In the genomic region with DNA sequence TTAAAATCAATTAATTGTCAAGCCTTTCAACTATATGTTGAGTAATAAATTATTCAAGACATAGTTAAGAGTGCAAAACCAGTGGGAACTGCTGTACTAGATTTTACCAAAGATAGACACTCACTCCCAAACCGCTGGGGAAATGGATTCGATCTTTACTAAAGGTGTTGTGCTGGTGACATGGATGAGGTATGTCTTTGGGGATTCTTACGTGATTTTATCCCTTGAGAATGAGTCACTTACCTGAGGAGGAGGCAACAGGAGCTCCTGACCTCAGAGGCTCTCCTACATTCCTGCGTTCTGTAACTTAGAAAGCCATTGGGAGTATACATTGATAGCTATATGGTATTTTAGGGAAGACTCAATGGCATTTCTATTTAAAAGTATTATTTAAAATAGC, we compare ENCODE assay signal across 18 cellular contexts.
DNase-seq lines count a peak whose midpoint lies in the region; ATAC-seq and TF ChIP-seq lines count a peak whose summit lies in the region.
"Had no signal": no experiment of that assay in that cellular context is flagged by ENCODE, and none has a peak within 500 bp of the region (broad histone marks: within the 10 kb centered on the region; RNA-seq: fewer than 3 reads in every experiment).

No MANE protein-coding gene starts in this region.

- no peak overlapping the region for H3K27ac ChIP-seq in IMR-90 (ENCODE audit: insufficient read depth, low read length)
- peak overlapping the region; percentile 86 to 91 for H3K27ac ChIP-seq in ascending aorta
- H3K27ac ChIP-seq in thoracic aorta, result peak overlapping the region; percentile 83 to 89

- peak overlapping the region; percentile 87 for H3K18ac ChIP-seq in IMR-90 (ENCODE audit: low read depth, low read length)

- TF ChIP-seq CTCF in IMR-90 (conservative IDR thresholded peaks at IDR 0.05; ENCODE audit: low read depth, low read length) (no peak), ascending aorta (IDR thresholded peaks at IDR 0.05) (no peak), thoracic aorta (IDR thresholded peaks at IDR 0.05) (no peak)

- H3K56ac ChIP-seq in IMR-90 (ENCODE audit: extremely low read depth, insufficient read depth, low read length), result no peak overlapping the region

- peaks cover 15% of the 10 kb centered on the region for H3K9me1 ChIP-seq in IMR-90 (ENCODE audit: insufficient read depth, low read length)

- H3K4me3 ChIP-seq in IMR-90 (ENCODE audit: insufficient read depth, low read depth, low read length), result no peak overlapping the region
- no peak overlapping the region for H3K4me3 ChIP-seq in ascending aorta
- no peak overlapping the region for H3K4me3 ChIP-seq in thoracic aorta

- peak overlapping the region; percentile 89 for H4K91ac ChIP-seq in IMR-90 (ENCODE audit: insufficient read depth, low read depth, low read length)

- no peak overlapping the region for H3K4me2 ChIP-seq in IMR-90 (ENCODE audit: low read depth, low read length)

- ATAC-seq in IMR-90 (ENCODE audit: low read depth) (no peak), thoracic aorta (ENCODE audit: insufficient number of reproducible peaks, low FRiP score, low read depth) (no peak), GM19455 (IDR thresholded peaks at IDR 0.05; ENCODE audit: unreplicated experiment) (no peak)

- no peak overlapping the region for H3K9ac ChIP-seq in IMR-90 (ENCODE audit: low read depth, low read length)

- in situ Hi-C loops in IMR-90 (cut with MboI; ENCODE audit: low sequenced_read_pairs), result no loop called here

- CTCF ChIA-PET in IMR-90 (lab: Yijun Ruan, JAX), result interaction anchor here (0.6 kb wide), 1 partner anchor 86 kb away, joined by 6 read pairs; no protein-coding TSS in a partner anchor

- H2BK20ac ChIP-seq in IMR-90 (ENCODE audit: low read depth, low read length), result peak overlapping the region; percentile 96

- peak overlapping the region; percentile 77; the same call in 1 of the 2 replicates for H4K5ac ChIP-seq in IMR-90 (ENCODE audit: low read depth, low read length)

- no peak overlapping the region; the same call in 1 of the 2 replicates for H3K23ac ChIP-seq in IMR-90 (ENCODE audit: low read depth, low read length)

- no peaks in the 10 kb centered on the region for H4K20me1 ChIP-seq in IMR-90 (ENCODE audit: insufficient read depth, low read length)

- TF ChIP-seq POLR2A in IMR-90 (IDR thresholded peaks at IDR 0.05; ENCODE audit: low read depth, low read length), result no peak

- H3K27me3 ChIP-seq in IMR-90 (ENCODE audit: control insufficient read depth, insufficient read depth, low read length) (no peaks in the 10 kb centered on the region), ascending aorta (no peaks in the 10 kb centered on the region), thoracic aorta (replicated peaks; ENCODE audit: insufficient read depth) (no peaks in the 10 kb centered on the region)

- H3K4me1 ChIP-seq in IMR-90 (ENCODE audit: control insufficient read depth, insufficient read depth, low read length), result peaks cover 28% of the 10 kb centered on the region
- H3K4me1 ChIP-seq in ascending aorta, result peaks cover 13 to 49% of the 10 kb centered on the region in 2 donors
- peaks cover 47 to 56% of the 10 kb centered on the region in 2 donors for H3K4me1 ChIP-seq in thoracic aorta (ENCODE audit: control insufficient read depth in 1 of 2, low read depth in 2 of 2)

- H3K79me1 ChIP-seq in IMR-90 (ENCODE audit: low read depth in 1 of 2, low read length in 2 of 2), result peaks cover 0 to 7% of the 10 kb centered on the region in 2 experiments; a peak in 1 of 4 replicates

- dilution Hi-C loops in IMR-90 (cut with HindIII; ENCODE audit: low sequenced_read_pairs, unreplicated experiment), result no loop called here

- intact Hi-C loops in IMR-90 (cut with micrococcal nuclease), result no loop called here
- intact Hi-C loops in ascending aorta (cut with DNase I), result loop anchor here (10.0 kb wide), 1 partner anchor 302 kb away; a partner anchor contains a TSS

- DNase-seq in IMR-90 (no peak), ascending aorta (ENCODE audit: low spot score in 2 of 2) (no peak), kidney glomerular epithelial cell (lab: John Stamatoyannopoulos, UW) (peak; percentile 20), thoracic aorta (ENCODE audit: low spot score) (no peak), T-helper 9 cell (no peak)
- DNase-seq in activated CD4-positive, alpha-beta T cell treated with anti-CD3 and anti-CD28 coated beads, Interleukin-2, amount 50 U/mL, for 4 hours, result no peak
- no peak for DNase-seq in activated CD4-positive, alpha-beta T cell treated with anti-CD3 and anti-CD28 coated beads for 48 hours
- DNase-seq: activated B cell treated with CpG ODN at 0.5 μM for 24 hours; activated naive CD4-positive, alpha-beta T cell treated with anti-CD3 and anti-CD28 coated beads, Interleukin-2, amount 10 ng/mL, durations not matched to agents 7 days and 5 days; activated T-cell treated with anti-CD3 and anti-CD28 coated beads, Interleukin-2, amount 50 U/mL, for 24 hours; CD4-positive, CD25-positive, alpha-beta regulatory T cell; DMS153; KBM-7; left ventricle myocardium superior; NCI-H187; NCI-H345; stimulated activated CD4-positive, alpha-beta T cell treated with anti-CD3 and anti-CD28 coated beads, Interleukin-12 subunit alpha, Interleukin-12 subunit beta, amount 100 ng/mL, for 4 hours had no signal

- no peak overlapping the region for H2AK9ac ChIP-seq in IMR-90 (replicated peaks; ENCODE audit: low read depth, low read length, poor library complexity)

- no peaks in the 10 kb centered on the region for H3K9me3 ChIP-seq in IMR-90 (ENCODE audit: control insufficient read depth, insufficient read depth, low read length)
- H3K9me3 ChIP-seq in ascending aorta, result no peaks in the 10 kb centered on the region
- H3K9me3 ChIP-seq in thoracic aorta, result no peaks in the 10 kb centered on the region

- H3K36me3 ChIP-seq in IMR-90 (ENCODE audit: control insufficient read depth, insufficient read depth, low read length), result no peaks in the 10 kb centered on the region
- H3K36me3 ChIP-seq in ascending aorta, result no peaks in the 10 kb centered on the region
- no peaks in the 10 kb centered on the region for H3K36me3 ChIP-seq in thoracic aorta

- H3K14ac ChIP-seq in IMR-90 (replicated peaks; ENCODE audit: low read depth, low read length), result peak overlapping the region; percentile 90

- H3K4ac ChIP-seq in IMR-90 (ENCODE audit: low read depth, low read length), result peak overlapping the region; percentile 91

- peak overlapping the region; percentile 91 for H2AK5ac ChIP-seq in IMR-90 (ENCODE audit: low read depth, low read length)

- POLR2A ChIA-PET in IMR-90 (lab: Charles Lee; ENCODE audit: unreplicated experiment), result no interaction called here

- BruUV-seq in IMR-90 (replicated peaks; lab: Mats Ljungman, UMichigan), result no TSS peak

- H2BK15ac ChIP-seq in IMR-90 (ENCODE audit: low read depth, low read length), result peak overlapping the region; percentile 97

- peak overlapping the region; percentile 27 to 84; a peak in 3 of 4 replicates for H4K8ac ChIP-seq in IMR-90 (ENCODE audit: low read depth in 2 of 2, low read length in 2 of 2)

- no peak overlapping the region for H2AFZ ChIP-seq in IMR-90 (replicated peaks; ENCODE audit: low read length, poor library complexity)

- H2BK120ac ChIP-seq in IMR-90 (ENCODE audit: low read depth, low read length), result peak overlapping the region; percentile 92

- WGBS in IMR-90 (ENCODE audit: extremely low coverage in 2 of 2, insufficient read length in 1 of 2), 2 experiments, result no CpG with 5 or more reads among the region's 4 CpGs

- TF ChIP-seq RAD21 in IMR-90 (IDR thresholded peaks at IDR 0.05; ENCODE audit: low read length), result no peak

- H2BK5ac ChIP-seq in IMR-90 (ENCODE audit: low read depth, low read length, poor library complexity, severe bottlenecking), result peak overlapping the region; percentile 62

TF ChIP-seq in IMR-90, 13 proteins besides CTCF, POLR2A, EP300 and RAD21:
- no peak for TF ChIP-seq MAFK (IDR thresholded peaks at IDR 0.05; ENCODE audit: low read depth, low read length)
- TF ChIP-seq MAZ (IDR thresholded peaks at IDR 0.05; ENCODE audit: borderline replicate concordance, low read depth, low read length), result no peak
- TF ChIP-seq, protein P1, sequence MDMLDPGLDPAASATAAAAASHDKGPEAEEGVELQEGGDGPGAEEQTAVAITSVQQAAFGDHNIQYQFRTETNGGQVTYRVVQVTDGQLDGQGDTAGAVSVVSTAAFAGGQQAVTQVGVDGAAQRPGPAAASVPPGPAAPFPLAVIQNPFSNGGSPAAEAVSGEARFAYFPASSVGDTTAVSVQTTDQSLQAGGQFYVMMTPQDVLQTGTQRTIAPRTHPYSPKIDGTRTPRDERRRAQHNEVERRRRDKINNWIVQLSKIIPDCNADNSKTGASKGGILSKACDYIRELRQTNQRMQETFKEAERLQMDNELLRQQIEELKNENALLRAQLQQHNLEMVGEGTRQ (IDR thresholded peaks at IDR 0.05; ENCODE audit: low read depth, low read length), result no peak
- no peak for TF ChIP-seq CEBPB (IDR thresholded peaks at IDR 0.05; ENCODE audit: low read depth, low read length)
- TF ChIP-seq RCOR1 (IDR thresholded peaks at IDR 0.05; ENCODE audit: insufficient replicate concordance, low read length), result no peak
- TF ChIP-seq MXI1 (IDR thresholded peaks at IDR 0.05; ENCODE audit: borderline replicate concordance, low read depth, low read length), result no peak
- TF ChIP-seq BHLHE40 (IDR thresholded peaks at IDR 0.05; ENCODE audit: low read depth, low read length), result no peak
- no peak for TF ChIP-seq FOS (IDR thresholded peaks at IDR 0.05; ENCODE audit: low read depth, low read length)
- TF ChIP-seq RFX5 (IDR thresholded peaks at IDR 0.05; ENCODE audit: low read depth, low read length), result no peak
- no peak for TF ChIP-seq CHD1 (IDR thresholded peaks at IDR 0.05; ENCODE audit: low read depth, low read length)
- TF ChIP-seq, protein P2, sequence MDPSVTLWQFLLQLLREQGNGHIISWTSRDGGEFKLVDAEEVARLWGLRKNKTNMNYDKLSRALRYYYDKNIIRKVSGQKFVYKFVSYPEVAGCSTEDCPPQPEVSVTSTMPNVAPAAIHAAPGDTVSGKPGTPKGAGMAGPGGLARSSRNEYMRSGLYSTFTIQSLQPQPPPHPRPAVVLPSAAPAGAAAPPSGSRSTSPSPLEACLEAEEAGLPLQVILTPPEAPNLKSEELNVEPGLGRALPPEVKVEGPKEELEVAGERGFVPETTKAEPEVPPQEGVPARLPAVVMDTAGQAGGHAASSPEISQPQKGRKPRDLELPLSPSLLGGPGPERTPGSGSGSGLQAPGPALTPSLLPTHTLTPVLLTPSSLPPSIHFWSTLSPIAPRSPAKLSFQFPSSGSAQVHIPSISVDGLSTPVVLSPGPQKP (IDR thresholded peaks at IDR 0.05; ENCODE audit: borderline replicate concordance, low read depth, low read length), result no peak
- no peak for TF ChIP-seq NFE2L2 (IDR thresholded peaks at IDR 0.05; ENCODE audit: low read depth, low read length)
- TF ChIP-seq SMC3 (IDR thresholded peaks at IDR 0.05; ENCODE audit: low read depth, low read length), result no peak
